In genomic region chr7:25952277-25953057, GRCh38 we compare ENCODE assay signal across 9 cellular contexts.
DNase-seq lines count a peak whose midpoint lies in the region; ATAC-seq, FAIRE-seq and TF ChIP-seq lines count a peak whose summit lies in the region.
"Had no signal": no experiment of that assay in that cellular context is flagged by ENCODE, and none has a peak within 500 bp of the region (broad histone marks: within the 10 kb centered on the region; RNA-seq: fewer than 3 reads in every experiment).

No MANE protein-coding gene starts in this region.

- H3K4me3 ChIP-seq in duodenal mucosa (ENCODE audit: low read depth in 1 of 2, low read length in 2 of 2) (peak overlapping the region; percentile 70 to 71), parathyroid adenoma (ENCODE audit: low read depth, low read length) (no peak overlapping the region)

- peak; percentile 14 for FAIRE-seq in GM12892 (lab: Jason Lieb, UNC)
- no peak for FAIRE-seq in frontal cortex (lab: Jason Lieb, UNC)
- FAIRE-seq: GM12878 had no signal

- TF ChIP-seq POLR2A in GM12892 (IDR thresholded peaks at IDR 0.05; ENCODE audit: low read depth, low read length), result no peak

- H3K9me3 ChIP-seq in duodenal mucosa (ENCODE audit: control insufficient read depth in 1 of 2, low read length in 2 of 2) (no peaks in the 10 kb centered on the region), parathyroid adenoma (ENCODE audit: control insufficient read depth, low read length) (no peaks in the 10 kb centered on the region)

- no peak overlapping the region for H3K4me2 ChIP-seq in parathyroid adenoma (ENCODE audit: low read length)

- H3K79me2 ChIP-seq in parathyroid adenoma, result no peaks in the 10 kb centered on the region

- no peak for TF ChIP-seq CTCF in parathyroid adenoma (IDR thresholded peaks at IDR 0.05)

- DNase-seq in GM12892 (ENCODE audit: insufficient read length) (no peak), NCI-H2107 (lab: John Stamatoyannopoulos, UW) (peak; percentile 48), frontal cortex (ENCODE audit: low spot score in 2 of 2) (no peak)
- DNase-seq: stimulated activated naive CD4-positive, alpha-beta T cell had no signal

- H3K4me1 ChIP-seq in duodenal mucosa (ENCODE audit: control insufficient read depth in 1 of 2, insufficient read depth in 2 of 2, low read length in 2 of 2) (peaks cover 27 to 29% of the 10 kb centered on the region in 2 donors), parathyroid adenoma (no peaks in the 10 kb centered on the region)

- ATAC-seq in HG03520 (IDR thresholded peaks at IDR 0.05; ENCODE audit: unreplicated experiment) (no peak), GM18907 (IDR thresholded peaks at IDR 0.05; ENCODE audit: unreplicated experiment) (no peak)
- ATAC-seq: GM12878 had no signal

- H2AFZ ChIP-seq in parathyroid adenoma, result peak overlapping the region; percentile 99

- peak overlapping the region; percentile 34 to 65 for H3K9ac ChIP-seq in duodenal mucosa (ENCODE audit: low read depth in 1 of 2, low read length in 2 of 2)
- H3K9ac ChIP-seq in parathyroid adenoma, result no peak overlapping the region

- H3K27ac ChIP-seq in duodenal mucosa (ENCODE audit: low read depth, low read length), result peak overlapping the region; percentile 33
- H3K27ac ChIP-seq in parathyroid adenoma, result no peak overlapping the region

- H3K27me3 ChIP-seq in duodenal mucosa (ENCODE audit: control insufficient read depth in 1 of 2, insufficient read depth in 2 of 2, low read length in 2 of 2) (no peaks in the 10 kb centered on the region), parathyroid adenoma (ENCODE audit: control insufficient read depth, insufficient read depth, low read length) (no peaks in the 10 kb centered on the region)

- H3K36me3 ChIP-seq in duodenal mucosa (ENCODE audit: control insufficient read depth in 1 of 2, insufficient read depth in 2 of 2, low read length in 2 of 2) (no peaks in the 10 kb centered on the region), parathyroid adenoma (ENCODE audit: control insufficient read depth, insufficient read depth, low read length) (no peaks in the 10 kb centered on the region)
